ENCODE assay signal across 26 cellular contexts in the genomic region with DNA sequence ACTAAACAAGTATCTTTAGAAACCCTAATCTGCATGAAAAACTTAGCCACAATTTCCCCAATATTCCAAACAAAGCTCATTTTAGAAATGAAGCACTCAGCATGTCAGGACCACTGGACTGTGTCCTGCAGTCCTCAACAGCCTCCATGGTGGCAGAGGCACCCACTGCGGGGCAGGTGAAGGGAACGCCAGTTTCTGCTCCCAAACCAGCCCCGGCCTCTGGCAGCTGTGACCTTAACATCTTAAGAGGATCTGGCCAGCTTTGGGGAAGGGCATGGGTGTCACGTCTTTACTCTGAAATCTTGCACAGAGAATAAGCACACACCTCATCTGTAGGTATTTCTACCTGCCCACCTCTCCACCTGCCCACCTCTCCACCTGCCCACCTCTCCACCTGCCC.
DNase-seq lines count a peak whose midpoint lies in the region; ATAC-seq, FAIRE-seq and TF ChIP-seq lines count a peak whose summit lies in the region.
"Had no signal": no experiment of that assay in that cellular context is flagged by ENCODE, and none has a peak within 500 bp of the region (broad histone marks: within the 10 kb centered on the region; RNA-seq: fewer than 3 reads in every experiment).

No MANE protein-coding gene starts in this region.

- H3K9me3 Mint-ChIP-seq in activated CD4-positive, alpha-beta T cell treated with anti-CD3 and anti-CD28 coated beads, Interleukin-2, amount 10 ng/mL, durations not matched to agents 7 days and 5 days, result no peaks in the 10 kb centered on the region
- H3K9me3 Mint-ChIP-seq in activated CD4-positive, alpha-beta T cell treated with anti-CD3 and anti-CD28 coated beads for 36 hours (ENCODE audit: low read depth), result no peaks in the 10 kb centered on the region
- H3K9me3 Mint-ChIP-seq in neural crest cell, result no peaks in the 10 kb centered on the region
- H3K9me3 Mint-ChIP-seq: CD4-positive, CD25-positive, alpha-beta regulatory T cell; CD8-positive, alpha-beta T cell had no signal

- no peak overlapping the region for H2BK5ac ChIP-seq in IMR-90 (ENCODE audit: low read depth, low read length, poor library complexity, severe bottlenecking)

- no peak overlapping the region for H3K9ac ChIP-seq in IMR-90 (ENCODE audit: low read depth, low read length)
- no peak overlapping the region for H3K9ac ChIP-seq in kidney (ENCODE audit: low read length in 2 of 2)
- H3K9ac ChIP-seq: BLaER1 had no signal

- peak overlapping the region; percentile 50 for H2AK9ac ChIP-seq in IMR-90 (replicated peaks; ENCODE audit: low read depth, low read length, poor library complexity)

- 94% methylated on average over 2 of the region's 4 CpGs; no CpG with 5 or more reads in 1 of the 2 experiments for WGBS in IMR-90 (ENCODE audit: extremely low coverage in 2 of 2, insufficient read length in 1 of 2), 2 experiments

- no peak overlapping the region for H2AFZ ChIP-seq in IMR-90 (replicated peaks; ENCODE audit: low read length, poor library complexity)

- H3K36me3 ChIP-seq in IMR-90 (ENCODE audit: control insufficient read depth, insufficient read depth, low read length) (no peaks in the 10 kb centered on the region), kidney (ENCODE audit: control insufficient read depth in 1 of 2, insufficient read depth in 2 of 2, low read length in 2 of 2) (no peaks in the 10 kb centered on the region)
- H3K36me3 ChIP-seq: HAP-1 had no signal

- no peak overlapping the region for H3K23ac ChIP-seq in IMR-90 (ENCODE audit: low read depth, low read length)

- no peaks in the 10 kb centered on the region for H3K27me3 ChIP-seq in IMR-90 (ENCODE audit: control insufficient read depth, insufficient read depth, low read length)
- H3K27me3 ChIP-seq: BLaER1 had no signal

- POLR2A ChIA-PET in activated CD4-positive, alpha-beta T cell treated with anti-CD3 and anti-CD28 coated beads, Interleukin-2, amount 10 ng/mL, durations not matched to agents 7 days and 5 days (lab: Charles Lee), result no interaction called here
- POLR2A ChIA-PET in activated CD4-positive, alpha-beta T cell treated with anti-CD3 and anti-CD28 coated beads for 36 hours (lab: Charles Lee), result no interaction called here
- POLR2A ChIA-PET in IMR-90 (lab: Charles Lee; ENCODE audit: unreplicated experiment), result no interaction called here

- ATAC-seq in activated CD4-positive, alpha-beta T cell treated with anti-CD3 and anti-CD28 coated beads for 36 hours, result no peak
- no peak for ATAC-seq in IMR-90 (ENCODE audit: low read depth)
- ATAC-seq: CD8-positive, alpha-beta T cell had no signal

- no peaks in the 10 kb centered on the region for H3K9me1 ChIP-seq in IMR-90 (ENCODE audit: insufficient read depth, low read length)

- peaks cover 4% of the 10 kb centered on the region for H3K27me3 Mint-ChIP-seq in activated CD4-positive, alpha-beta T cell treated with anti-CD3 and anti-CD28 coated beads, Interleukin-2, amount 10 ng/mL, durations not matched to agents 7 days and 5 days
- H3K27me3 Mint-ChIP-seq in activated CD4-positive, alpha-beta T cell treated with anti-CD3 and anti-CD28 coated beads for 36 hours, result no peaks in the 10 kb centered on the region
- peaks cover 2% of the 10 kb centered on the region for H3K27me3 Mint-ChIP-seq in neural crest cell (ENCODE audit: low read depth)
- H3K27me3 Mint-ChIP-seq: B cell had no signal

- no peaks in the 10 kb centered on the region for H3K36me3 Mint-ChIP-seq in activated CD4-positive, alpha-beta T cell treated with anti-CD3 and anti-CD28 coated beads, Interleukin-2, amount 10 ng/mL, durations not matched to agents 7 days and 5 days (ENCODE audit: low read depth)
- H3K36me3 Mint-ChIP-seq in activated CD4-positive, alpha-beta T cell treated with anti-CD3 and anti-CD28 coated beads for 36 hours (ENCODE audit: low read depth), result no peaks in the 10 kb centered on the region
- peaks cover 9% of the 10 kb centered on the region for H3K36me3 Mint-ChIP-seq in neural crest cell (ENCODE audit: low read depth)
- H3K36me3 Mint-ChIP-seq: CD4-positive, CD25-positive, alpha-beta regulatory T cell; CD8-positive, alpha-beta T cell had no signal

- no peak overlapping the region for H2AK5ac ChIP-seq in IMR-90 (ENCODE audit: low read depth, low read length)

- H2BK120ac ChIP-seq in IMR-90 (ENCODE audit: low read depth, low read length), result no peak overlapping the region

- no peak overlapping the region for H4K5ac ChIP-seq in IMR-90 (ENCODE audit: low read depth, low read length)

- H2BK15ac ChIP-seq in IMR-90 (ENCODE audit: low read depth, low read length), result no peak overlapping the region

- intact Hi-C loops in activated CD4-positive, alpha-beta T cell treated with anti-CD3 and anti-CD28 coated beads for 36 hours (cut with DNase I, micrococcal nuclease), result no loop called here
- intact Hi-C loops in IMR-90 (cut with micrococcal nuclease), result no loop called here
- intact Hi-C loops in kidney (cut with DNase I), result no loop called here

- no peak overlapping the region for H3K56ac ChIP-seq in IMR-90 (ENCODE audit: extremely low read depth, insufficient read depth, low read length)

- no peaks in the 10 kb centered on the region for H3K4me1 Mint-ChIP-seq in activated CD4-positive, alpha-beta T cell treated with anti-CD3 and anti-CD28 coated beads, Interleukin-2, amount 10 ng/mL, durations not matched to agents 7 days and 5 days
- H3K4me1 Mint-ChIP-seq in activated CD4-positive, alpha-beta T cell treated with anti-CD3 and anti-CD28 coated beads for 36 hours, result no peaks in the 10 kb centered on the region
- peaks cover 19% of the 10 kb centered on the region for H3K4me1 Mint-ChIP-seq in neural crest cell
- H3K4me1 Mint-ChIP-seq: B cell had no signal

- H3K14ac ChIP-seq in IMR-90 (replicated peaks; ENCODE audit: low read depth, low read length), result no peak overlapping the region

- H3K9me3 ChIP-seq in IMR-90 (ENCODE audit: control insufficient read depth, insufficient read depth, low read length) (peaks cover 48% of the 10 kb centered on the region), kidney (ENCODE audit: control insufficient read depth in 1 of 2, low read length in 2 of 2) (no peaks in the 10 kb centered on the region)
- H3K9me3 ChIP-seq: BLaER1, HAP-1 had no signal

- H4K20me1 ChIP-seq in IMR-90 (ENCODE audit: insufficient read depth, low read length), result no peaks in the 10 kb centered on the region
- H4K20me1 ChIP-seq: BLaER1 had no signal

- no peak for TF ChIP-seq RAD21 in IMR-90 (IDR thresholded peaks at IDR 0.05; ENCODE audit: low read length)

- in situ Hi-C loops in IMR-90 (cut with MboI; ENCODE audit: low sequenced_read_pairs), result no loop called here

- H3K4me3 ChIP-seq in IMR-90 (ENCODE audit: insufficient read depth, low read depth, low read length), result no peak overlapping the region
- H3K4me3 ChIP-seq in kidney (ENCODE audit: low read length in 2 of 2), result no peak overlapping the region
- H3K4me3 ChIP-seq: BLaER1, HAP-1 had no signal

- no peak overlapping the region for H4K8ac ChIP-seq in IMR-90 (ENCODE audit: low read depth in 2 of 2, low read length in 2 of 2)

- no peak overlapping the region for H2BK20ac ChIP-seq in IMR-90 (ENCODE audit: low read depth, low read length)

- H4K91ac ChIP-seq in IMR-90 (ENCODE audit: insufficient read depth, low read depth, low read length), result no peak overlapping the region

- no peak overlapping the region for H3K4ac ChIP-seq in IMR-90 (ENCODE audit: low read depth, low read length)

- no peak for DNase-seq in activated CD4-positive, alpha-beta T cell treated with anti-CD3 and anti-CD28 coated beads, Interleukin-2, amount 10 ng/mL, durations not matched to agents 7 days and 5 days
- DNase-seq in activated CD4-positive, alpha-beta T cell treated with anti-CD3 and anti-CD28 coated beads for 36 hours, result no peak
- no peak for DNase-seq in IMR-90
- DNase-seq in kidney, result peak; percentile 40
- DNase-seq in neural crest cell (ENCODE audit: low read depth, low spot score), result no peak
- no peak for DNase-seq in DMS114 treated with DMSO at 0.1 percent for 48 hours (lab: John Stamatoyannopoulos, UW; ENCODE audit: unreplicated experiment)
- no peak for DNase-seq in effector CD4-positive, alpha-beta T cell
- DNase-seq in midbrain (lab: John Stamatoyannopoulos, UW), result no peak
- DNase-seq: CD4-positive, CD25-positive, alpha-beta regulatory T cell; CD8-positive, alpha-beta T cell; DMS 273 treated with DMSO at 0.1 percent for 48 hours; DMS53; DMS79 treated with DMSO at 0.1 percent for 48 hours; GF-D8; GOT3; HFFc6 had no signal

- H3K4me1 ChIP-seq in IMR-90 (ENCODE audit: control insufficient read depth, insufficient read depth, low read length) (no peaks in the 10 kb centered on the region), kidney (ENCODE audit: control insufficient read depth in 1 of 2, insufficient read depth in 1 of 2, low read depth in 1 of 2, low read length in 2 of 2) (no peaks in the 10 kb centered on the region)
- H3K4me1 ChIP-seq: HAP-1 had no signal

- TF ChIP-seq POLR2A in IMR-90 (IDR thresholded peaks at IDR 0.05; ENCODE audit: low read depth, low read length), result no peak

- BruUV-seq in IMR-90 (replicated peaks; lab: Mats Ljungman, UMichigan), result no TSS peak

- H3K27ac Mint-ChIP-seq in activated CD4-positive, alpha-beta T cell treated with anti-CD3 and anti-CD28 coated beads, Interleukin-2, amount 10 ng/mL, durations not matched to agents 7 days and 5 days, result peak overlapping the region; percentile 9
- H3K27ac Mint-ChIP-seq in activated CD4-positive, alpha-beta T cell treated with anti-CD3 and anti-CD28 coated beads for 36 hours, result no peak overlapping the region
- no peak overlapping the region for H3K27ac Mint-ChIP-seq in neural crest cell (ENCODE audit: unreplicated experiment)
- H3K27ac Mint-ChIP-seq: B cell; CD4-positive, CD25-positive, alpha-beta regulatory T cell; CD8-positive, alpha-beta T cell; HFFc6 had no signal

- H3K4me2 ChIP-seq in IMR-90 (ENCODE audit: low read depth, low read length), result no peak overlapping the region
- H3K4me2 ChIP-seq: BLaER1 had no signal

- dilution Hi-C loops in IMR-90 (cut with HindIII; ENCODE audit: low sequenced_read_pairs, unreplicated experiment), result no loop called here

- H3K4me3 Mint-ChIP-seq in activated CD4-positive, alpha-beta T cell treated with anti-CD3 and anti-CD28 coated beads, Interleukin-2, amount 10 ng/mL, durations not matched to agents 7 days and 5 days, result no peak overlapping the region
- no peak overlapping the region for H3K4me3 Mint-ChIP-seq in activated CD4-positive, alpha-beta T cell treated with anti-CD3 and anti-CD28 coated beads for 36 hours
- H3K4me3 Mint-ChIP-seq in neural crest cell, result peak overlapping the region; percentile 6
- H3K4me3 Mint-ChIP-seq: B cell; CD4-positive, CD25-positive, alpha-beta regulatory T cell; CD8-positive, alpha-beta T cell; HFFc6 had no signal

- TF ChIP-seq CTCF in IMR-90 (conservative IDR thresholded peaks at IDR 0.05; ENCODE audit: low read depth, low read length) (no peak), kidney (IDR thresholded peaks at IDR 0.05; ENCODE audit: borderline replicate concordance, extremely low read depth, insufficient read depth) (no peak), neural crest cell (conservative IDR thresholded peaks at IDR 0.05) (no peak)

- H3K18ac ChIP-seq in IMR-90 (ENCODE audit: low read depth, low read length), result no peak overlapping the region

- H3K79me1 ChIP-seq in IMR-90 (ENCODE audit: low read depth in 1 of 2, low read length in 2 of 2), result no peaks in the 10 kb centered on the region

- H3K27ac ChIP-seq in IMR-90 (ENCODE audit: insufficient read depth, low read length), result no peak overlapping the region
- no peak overlapping the region for H3K27ac ChIP-seq in kidney (ENCODE audit: low read depth in 2 of 2, low read length in 2 of 2)
- H3K27ac ChIP-seq: 22Rv1, BLaER1, C4-2B had no signal

- CTCF ChIA-PET in activated CD4-positive, alpha-beta T cell treated with anti-CD3 and anti-CD28 coated beads, Interleukin-2, amount 10 ng/mL, durations not matched to agents 7 days and 5 days (lab: Charles Lee), result interaction anchor here (1.0 to 1.2 kb wide), 2 partner anchors 8 to 10 kb away, joined by 3 read pairs; no protein-coding TSS in a partner anchor
- CTCF ChIA-PET in activated CD4-positive, alpha-beta T cell treated with anti-CD3 and anti-CD28 coated beads for 36 hours (lab: Charles Lee), result no interaction called here
- CTCF ChIA-PET in IMR-90 (lab: Yijun Ruan, JAX), result no interaction called here

- no peak for FAIRE-seq in kidney (lab: Jason Lieb, UNC)
- FAIRE-seq: A204.1, D721Med, GM12891, GM18507, H54 had no signal
